23 cellular contexts compared by ENCODE assay signal in the genomic region with DNA sequence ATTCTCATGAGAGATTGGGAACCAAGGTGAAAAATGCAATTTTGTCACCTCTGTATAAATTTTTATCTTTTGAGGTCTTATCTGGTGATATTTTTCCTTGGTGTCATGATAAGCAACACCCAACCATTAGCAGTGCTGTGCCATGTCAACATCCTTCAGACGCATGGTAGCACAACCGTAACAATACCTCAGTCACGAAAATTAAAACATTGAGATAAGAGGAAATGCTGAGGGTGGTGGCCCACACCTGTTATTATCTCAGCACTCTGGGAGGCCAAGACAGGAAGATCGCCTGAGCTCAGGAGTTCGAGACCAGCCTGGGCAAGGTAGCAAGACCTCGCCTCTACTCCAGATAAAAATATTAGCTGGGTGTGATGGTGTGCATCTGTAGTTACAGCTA. TPM values are rescaled to one million over a fixed set of nuclear protein-coding genes. Genes with fewer than 3 reads are reported as not detected.
"Had no signal": no experiment of that assay in that cellular context is flagged by ENCODE, and none has a peak within 500 bp of the region (broad histone marks: within the 10 kb centered on the region; RNA-seq: fewer than 3 reads in every experiment).

No MANE protein-coding gene starts in this region.

- H3K9me3 Mint-ChIP-seq: activated CD4-positive, alpha-beta memory T cell treated with anti-CD3 and anti-CD28 coated beads, Interleukin-2, amount 10 ng/mL, durations not matched to agents 7 days and 5 days; activated CD4-positive, alpha-beta T cell treated with anti-CD3 and anti-CD28 coated beads, Interleukin-2, amount 10 ng/mL, durations not matched to agents 24 days and 14 days; activated naive CD4-positive, alpha-beta T cell treated with anti-CD3 and anti-CD28 coated beads, Interleukin-2, amount 10 ng/mL, durations not matched to agents 7 days and 5 days; activated T-cell treated with anti-CD3 and anti-CD28 coated beads, Interleukin-2, amount 50 U/mL, for 72 hours; naive thymus-derived CD8-positive, alpha-beta T cell; neural progenitor cell had no signal

- H3K4me1 Mint-ChIP-seq: activated CD4-positive, alpha-beta memory T cell treated with anti-CD3 and anti-CD28 coated beads, Interleukin-2, amount 10 ng/mL, durations not matched to agents 7 days and 5 days had no signal

- H3K36me3 Mint-ChIP-seq: activated naive CD4-positive, alpha-beta T cell treated with anti-CD3 and anti-CD28 coated beads, Interleukin-2, amount 10 ng/mL, durations not matched to agents 7 days and 5 days had no signal

- H3K27ac ChIP-seq: lower lobe of right lung, neural progenitor cell, thyroid gland, upper lobe of right lung had no signal

- H3K36me3 ChIP-seq: neural progenitor cell, thyroid gland had no signal

- H3K4me2 ChIP-seq: neural progenitor cell had no signal

- ATAC-seq: activated T-cell treated with anti-CD3 and anti-CD28 coated beads, Interleukin-2, amount 50 U/mL, for 72 hours; left colon; naive thymus-derived CD8-positive, alpha-beta T cell had no signal

- H3K9me3 ChIP-seq: lower lobe of right lung, thyroid gland, upper lobe of right lung had no signal

- H3K4me3 ChIP-seq: lower lobe of right lung, neural progenitor cell, thyroid gland, upper lobe of right lung had no signal

- H2AFZ ChIP-seq: neural progenitor cell had no signal

- H3K27me3 ChIP-seq: neural progenitor cell, thyroid gland, upper lobe of right lung had no signal

- DNase-seq: activated CD4-positive, alpha-beta memory T cell treated with anti-CD3 and anti-CD28 coated beads, Interleukin-2, amount 10 ng/mL, durations not matched to agents 7 days and 5 days; activated CD4-positive, alpha-beta T cell treated with anti-CD3 and anti-CD28 coated beads, Interleukin-2, amount 10 ng/mL, durations not matched to agents 24 days and 14 days; activated effector memory CD4-positive, alpha-beta T cell treated with Interleukin-2 at 50 U/mL for 16 hours; activated naive CD4-positive, alpha-beta T cell treated with anti-CD3 and anti-CD28 coated beads, Interleukin-2, amount 10 ng/mL, durations not matched to agents 7 days and 5 days; activated T-cell treated with anti-CD3 and anti-CD28 coated beads, Interleukin-2, amount 50 U/mL, for 72 hours; effector CD4-positive, alpha-beta T cell; left colon; naive thymus-derived CD8-positive, alpha-beta T cell; retina; stimulated activated CD4-positive, alpha-beta T cell treated with anti-CD3 and anti-CD28 coated beads, Interleukin-2, amount 100 ng/mL, for 48 hours; stimulated activated CD8-positive, alpha-beta memory T cell treated with anti-CD3 and anti-CD28 coated beads, Interleukin-4, amount 100 ng/mL, for 48 hours; stimulated activated naive CD4-positive, alpha-beta T cell treated with Interleukin-2 at 50 U/mL for 16 hours; thyroid gland; upper lobe of right lung had no signal

- H3K4me1 ChIP-seq: neural progenitor cell, thyroid gland had no signal

- H3K9ac ChIP-seq: neural progenitor cell had no signal

- H3K27me3 Mint-ChIP-seq: activated CD4-positive, alpha-beta memory T cell treated with anti-CD3 and anti-CD28 coated beads, Interleukin-2, amount 10 ng/mL, durations not matched to agents 7 days and 5 days; activated CD4-positive, alpha-beta T cell treated with anti-CD3 and anti-CD28 coated beads, Interleukin-2, amount 10 ng/mL, durations not matched to agents 24 days and 14 days; activated naive CD4-positive, alpha-beta T cell treated with anti-CD3 and anti-CD28 coated beads, Interleukin-2, amount 10 ng/mL, durations not matched to agents 7 days and 5 days; naive thymus-derived CD8-positive, alpha-beta T cell had no signal

- H3K4me3 Mint-ChIP-seq: activated CD4-positive, alpha-beta memory T cell treated with anti-CD3 and anti-CD28 coated beads, Interleukin-2, amount 10 ng/mL, durations not matched to agents 7 days and 5 days; activated CD4-positive, alpha-beta T cell treated with anti-CD3 and anti-CD28 coated beads, Interleukin-2, amount 10 ng/mL, durations not matched to agents 24 days and 14 days; activated naive CD4-positive, alpha-beta T cell treated with anti-CD3 and anti-CD28 coated beads, Interleukin-2, amount 10 ng/mL, durations not matched to agents 7 days and 5 days; activated T-cell treated with anti-CD3 and anti-CD28 coated beads, Interleukin-2, amount 50 U/mL, for 72 hours; naive thymus-derived CD8-positive, alpha-beta T cell; neural progenitor cell had no signal

- H3K27ac Mint-ChIP-seq: activated CD4-positive, alpha-beta memory T cell treated with anti-CD3 and anti-CD28 coated beads, Interleukin-2, amount 10 ng/mL, durations not matched to agents 7 days and 5 days; activated CD4-positive, alpha-beta T cell treated with anti-CD3 and anti-CD28 coated beads, Interleukin-2, amount 10 ng/mL, durations not matched to agents 24 days and 14 days; activated naive CD4-positive, alpha-beta T cell treated with anti-CD3 and anti-CD28 coated beads, Interleukin-2, amount 10 ng/mL, durations not matched to agents 7 days and 5 days; activated T-cell treated with anti-CD3 and anti-CD28 coated beads, Interleukin-2, amount 50 U/mL, for 72 hours; neural progenitor cell; progenitor cell of endocrine pancreas had no signal

RNA-seq across cellular contexts. Expression of a gene that starts 32.7 kb away (rescaled TPM):
- total RNA-seq: activated CD4-positive, alpha-beta memory T cell treated with anti-CD3 and anti-CD28 coated beads, Interleukin-2, amount 10 ng/mL, durations not matched to agents 7 days and 5 days; activated CD4-positive, alpha-beta T cell treated with anti-CD3 and anti-CD28 coated beads, Interleukin-2, amount 10 ng/mL, durations not matched to agents 24 days and 14 days; activated T-cell treated with anti-CD3 and anti-CD28 coated beads, Interleukin-2, amount 50 U/mL, for 72 hours; chondrocyte; epithelial cell of proximal tubule; fibroblast of villous mesenchyme; left colon; naive thymus-derived CD8-positive, alpha-beta T cell; osteocyte; progenitor cell of endocrine pancreas; T-helper 2 cell treated with Interferon-gamma antibody and Interleukin-4, amounts not matched to agents 100 ng/mL and 5 ng/mL, for 36 hours had no signal
- polyA plus RNA-seq: keratinocyte had no signal
